In the genomic region with DNA sequence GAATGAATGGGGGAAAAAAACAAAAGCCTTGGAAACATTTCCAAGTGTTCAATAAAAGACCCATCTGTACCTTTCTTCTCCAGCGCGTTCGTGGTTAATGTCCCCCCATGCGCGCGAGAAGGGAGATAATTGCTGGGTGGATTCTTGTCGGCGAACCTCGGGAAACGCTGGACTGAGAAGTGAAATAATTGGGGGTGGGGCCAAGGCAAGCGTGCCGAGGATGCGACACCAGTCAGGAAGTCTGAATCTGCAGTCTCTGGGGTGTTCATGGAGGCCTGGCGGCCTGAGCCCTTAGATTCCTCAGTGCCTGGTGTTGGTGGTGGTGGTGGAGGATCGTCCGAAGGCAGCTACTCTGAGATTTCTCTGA, we compare ENCODE assay signal across 8 cellular contexts. TPM values are rescaled to one million over a fixed set of nuclear protein-coding genes. Genes with fewer than 3 reads are reported as not detected.
DNase-seq lines count a peak whose midpoint lies in the region; ATAC-seq and TF ChIP-seq lines count a peak whose summit lies in the region.

No MANE protein-coding gene starts in this region.

- H3K27ac Mint-ChIP-seq in natural killer cell, result no peak overlapping the region

- H3K36me3 Mint-ChIP-seq in natural killer cell, result no peaks in the 10 kb centered on the region

- H3K4me3 ChIP-seq in WERI-Rb-1 (ENCODE audit: low read depth, low read length), result peak overlapping the region; percentile 27
- H3K4me3 ChIP-seq in MG63, result no peak overlapping the region
- no peak overlapping the region for H3K4me3 ChIP-seq in aorta (ENCODE audit: low read length in 2 of 2)

- H3K27ac ChIP-seq in WERI-Rb-1 (no peak overlapping the region), aorta (ENCODE audit: low read depth in 1 of 2, low read length in 2 of 2) (no peak overlapping the region)

- peak overlapping the region; percentile 31 for H3K4me3 Mint-ChIP-seq in natural killer cell

- no peaks in the 10 kb centered on the region for H3K4me1 ChIP-seq in aorta (ENCODE audit: control insufficient read depth in 1 of 2, insufficient read depth in 2 of 2, low read length in 2 of 2)

- H3K27me3 ChIP-seq in WERI-Rb-1 (ENCODE audit: insufficient read depth, low read depth, severe bottlenecking) (peaks cover 77% of the 10 kb centered on the region), MG63 (peaks cover 42% of the 10 kb centered on the region), aorta (ENCODE audit: control insufficient read depth in 1 of 2, insufficient read depth in 2 of 2, low read length in 1 of 2) (peaks cover 0 to 1% of the 10 kb centered on the region in 2 donors)

- intact Hi-C loops in natural killer cell (cut with micrococcal nuclease) (loop anchor here (10.0 kb wide), 1 partner anchor 186 kb away; no protein-coding TSS in a partner anchor), aorta (cut with DNase I) (no loop called here)

- no peak for DNase-seq in GM13977 (ENCODE audit: low spot score)
- DNase-seq in WERI-Rb-1, result no peak
- no peak for DNase-seq in natural killer cell
- DNase-seq in MG63, result no peak
- DNase-seq in DMS79 treated with DMSO at 0.1 percent for 48 hours (lab: John Stamatoyannopoulos, UW), result no peak
- no peak for DNase-seq in aorta
- no peak for DNase-seq in NCI-H187 treated with DMSO at 0.1 percent for 48 hours (lab: John Stamatoyannopoulos, UW)

- H3K4me1 Mint-ChIP-seq in natural killer cell, result peaks cover 14 to 21% of the 10 kb centered on the region in 2 donors

- H3K36me3 ChIP-seq in WERI-Rb-1 (no peaks in the 10 kb centered on the region), MG63 (no peaks in the 10 kb centered on the region), aorta (ENCODE audit: control insufficient read depth in 1 of 2, insufficient read depth in 2 of 2, low read length in 1 of 2) (no peaks in the 10 kb centered on the region)

- in situ Hi-C loops in GM13977 (cut with MboI; ENCODE audit: low pct_unique_long_range_greater_than_20kb, low sequenced_read_pairs, unreplicated experiment), result no loop called here

- peaks cover 44 to 70% of the 10 kb centered on the region in 2 donors for H3K27me3 Mint-ChIP-seq in natural killer cell (ENCODE audit: low read depth in 2 of 2)

- peak; percentile 23 for ATAC-seq in HG02870 (IDR thresholded peaks at IDR 0.05; ENCODE audit: unreplicated experiment)
- ATAC-seq in natural killer cell, result peak in 1 of 3 donors; percentile 29
- ATAC-seq in aorta (ENCODE audit: low FRiP score), result no peak

- H3K9me3 ChIP-seq in WERI-Rb-1 (ENCODE audit: severe bottlenecking) (peaks cover 4% of the 10 kb centered on the region), MG63 (no peaks in the 10 kb centered on the region), aorta (ENCODE audit: control insufficient read depth, low read length) (no peaks in the 10 kb centered on the region)

- TF ChIP-seq CTCF in GM13977 (IDR thresholded peaks at IDR 0.05; ENCODE audit: extremely low read depth, insufficient read depth, missing control alignments) (peak; percentile 4), WERI-Rb-1 (IDR thresholded peaks at IDR 0.05; ENCODE audit: low read depth, low read length) (no peak), natural killer cell (IDR thresholded peaks at IDR 0.05) (no peak)

- no peaks in the 10 kb centered on the region for H3K9me3 Mint-ChIP-seq in natural killer cell

- WGBS in aorta, 2 donors, result 12 to 25% methylated on average over 16 of the region's 16 CpGs

RNA-seq across cellular contexts. Expression of a gene that starts 5.3 kb away (rescaled TPM):
- total RNA-seq in natural killer cell (not detected), aorta (not detected)
- not detected in 2 replicates for total RNA-seq in MG63 (2014; rRNA removed; shearing (Covaris generic); ENCODE audit: low replicate concordance)
- not detected for polyA plus RNA-seq in aorta
